Comparison of ENCODE assay signal across 1 cellular context in the genomic region with DNA sequence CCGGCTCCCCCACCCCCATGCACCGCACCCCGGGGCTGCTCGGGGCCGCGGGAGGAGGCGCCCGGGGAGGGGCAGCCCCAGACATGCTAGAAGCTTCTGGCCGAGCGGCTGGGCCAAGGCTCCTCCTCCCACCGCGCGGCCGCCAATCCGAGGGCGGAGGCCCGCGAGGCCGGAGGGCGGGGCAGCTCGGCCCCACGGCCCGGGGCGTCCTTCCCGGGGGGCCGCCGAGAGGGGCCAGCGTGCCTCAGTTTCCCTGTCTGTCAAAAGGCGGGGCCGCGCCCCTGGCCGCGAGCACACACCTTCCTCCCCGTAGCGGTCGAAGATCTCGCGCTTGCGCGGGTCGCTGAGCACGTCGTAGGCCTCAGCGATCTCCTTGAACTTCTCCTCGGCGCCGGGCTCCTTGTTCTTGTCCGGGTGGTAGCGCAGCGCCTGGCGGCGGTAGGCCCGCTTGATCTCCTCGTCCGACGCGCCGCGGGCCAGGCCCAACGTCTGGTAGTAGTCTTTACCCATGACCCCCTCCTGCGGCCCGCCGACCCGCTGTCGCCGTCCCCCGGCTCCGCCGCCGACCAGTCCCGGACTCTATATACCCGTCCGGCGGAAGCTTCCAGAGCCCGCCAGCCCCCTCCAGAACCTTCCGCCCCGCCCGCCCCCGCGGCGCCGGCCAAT.
TF ChIP-seq lines count a peak whose summit lies in the region.

A gene (minus strand): TSS at position 558 of the 666 bp plus-strand sequence. CDS start 48 bp downstream, at position 510.

TF ChIP-seq in K562, 482 proteins besides CTCF, POLR2A, EP300 and RAD21 (continued from another document and continues in another):
- TF ChIP-seq, protein P1, sequence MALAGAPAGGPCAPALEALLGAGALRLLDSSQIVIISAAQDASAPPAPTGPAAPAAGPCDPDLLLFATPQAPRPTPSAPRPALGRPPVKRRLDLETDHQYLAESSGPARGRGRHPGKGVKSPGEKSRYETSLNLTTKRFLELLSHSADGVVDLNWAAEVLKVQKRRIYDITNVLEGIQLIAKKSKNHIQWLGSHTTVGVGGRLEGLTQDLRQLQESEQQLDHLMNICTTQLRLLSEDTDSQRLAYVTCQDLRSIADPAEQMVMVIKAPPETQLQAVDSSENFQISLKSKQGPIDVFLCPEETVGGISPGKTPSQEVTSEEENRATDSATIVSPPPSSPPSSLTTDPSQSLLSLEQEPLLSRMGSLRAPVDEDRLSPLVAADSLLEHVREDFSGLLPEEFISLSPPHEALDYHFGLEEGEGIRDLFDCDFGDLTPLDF (CRISPR knock-in tag; IDR thresholded peaks at IDR 0.05): peak; percentile 86; the same call in 1 of the 2 replicates
- TF ChIP-seq PTRF (tag; IDR thresholded peaks at IDR 0.05) (no peak), TBL1XR1 (IDR thresholded peaks at IDR 0.05; ENCODE audit: low read length in 2 of 2) (no peak), SNRNP70 (optimal IDR thresholded peaks at IDR 0.05; ENCODE audit: low read depth, low read length) (no peak), KDM5B (IDR thresholded peaks at IDR 0.05; ENCODE audit: insufficient replicate concordance, low read depth, low read length) (peak; percentile 94), MEIS2 (IDR thresholded peaks at IDR 0.05; ENCODE audit: partially characterized antibody) (peak; percentile 2), STAT5B (CRISPR knock-in tag; IDR thresholded peaks at IDR 0.05) (no peak), GTF2F1 (IDR thresholded peaks at IDR 0.05; ENCODE audit: low read depth, low read length) (peak; percentile 90), ZNF184 (CRISPR knock-in tag; IDR thresholded peaks at IDR 0.05) (no peak), GTF2A2 (tag; IDR thresholded peaks at IDR 0.05) (peak; percentile 83), ESRRB (CRISPR knock-in tag; IDR thresholded peaks at IDR 0.05; ENCODE audit: borderline replicate concordance) (no peak), HNRNPH1 (optimal IDR thresholded peaks at IDR 0.05; ENCODE audit: low read depth, low read length) (no peak), GATAD2A (IDR thresholded peaks at IDR 0.05) (0 out of 2 replicates have a peak, but pooled peaks have one; percentile 45), NR1H2 (CRISPR knock-in tag; IDR thresholded peaks at IDR 0.05) (0 out of 2 replicates have a peak, but pooled peaks have one; percentile 53), GATA2 (CRISPR knock-in tag; IDR thresholded peaks at IDR 0.05) (no peak), ZNF707 (CRISPR knock-in tag; conservative IDR thresholded peaks at IDR 0.05) (no peak), POLR2G (IDR thresholded peaks at IDR 0.05; ENCODE audit: low read depth, low read length) (peak; percentile 93), HDAC2 (IDR thresholded peaks at IDR 0.05) (no peak), ZNF212 (CRISPR knock-in tag; IDR thresholded peaks at IDR 0.05) (no peak), JUNB (CRISPR knock-in tag; conservative IDR thresholded peaks at IDR 0.05) (no peak), GATAD2B (IDR thresholded peaks at IDR 0.05; ENCODE audit: borderline replicate concordance) (peak; percentile 78; the same call in 1 of the 2 replicates), TEAD1 (CRISPR knock-in tag; IDR thresholded peaks at IDR 0.05) (peak in 1 of 2 experiments; percentile 64; a peak in 1 of 4 replicates), POLR2AphosphoS5 (IDR thresholded peaks at IDR 0.05; ENCODE audit: control insufficient read depth, insufficient read depth, low read depth, low read length) (peak; percentile 91), FUS (optimal IDR thresholded peaks at IDR 0.05; ENCODE audit: low read depth, low read length) (no peak), ZZZ3 (IDR thresholded peaks at IDR 0.05) (no peak), XRCC4 (IDR thresholded peaks at IDR 0.05; ENCODE audit: extremely low read depth, insufficient read depth, insufficient read length) (no peak), ZNF444 (CRISPR knock-in tag; IDR thresholded peaks at IDR 0.05) (no peak), HDAC8 (tag; IDR thresholded peaks at IDR 0.05) (no peak), NFRKB (IDR thresholded peaks at IDR 0.05; ENCODE audit: low read depth) (no peak), CBFA2T3 (IDR thresholded peaks at IDR 0.05) (no peak), BRD9 (IDR thresholded peaks at IDR 0.05; ENCODE audit: low read depth, partially characterized antibody) (peak; percentile 57), SIN3B (IDR thresholded peaks at IDR 0.05; ENCODE audit: low read depth) (peak; percentile 54; the same call in 1 of the 2 replicates), BMI1 (IDR thresholded peaks at IDR 0.05; ENCODE audit: low read length) (no peak), RBM25 (IDR thresholded peaks at IDR 0.05; ENCODE audit: low read depth, low read length, severe bottlenecking) (peak; percentile 70), TARDBP (IDR thresholded peaks at IDR 0.05) (peak; percentile 63; the same call in 1 of the 2 replicates), HOXB6 (CRISPR knock-in tag; IDR thresholded peaks at IDR 0.05; ENCODE audit: borderline replicate concordance) (no peak)
- TF ChIP-seq, protein P2, sequence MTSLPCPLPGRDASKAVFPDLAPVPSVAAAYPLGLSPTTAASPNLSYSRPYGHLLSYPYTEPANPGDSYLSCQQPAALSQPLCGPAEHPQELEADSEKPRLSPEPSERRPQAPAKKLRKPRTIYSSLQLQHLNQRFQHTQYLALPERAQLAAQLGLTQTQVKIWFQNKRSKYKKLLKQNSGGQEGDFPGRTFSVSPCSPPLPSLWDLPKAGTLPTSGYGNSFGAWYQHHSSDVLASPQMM (CRISPR knock-in tag; IDR thresholded peaks at IDR 0.05): no peak
- TF ChIP-seq, protein P3, sequence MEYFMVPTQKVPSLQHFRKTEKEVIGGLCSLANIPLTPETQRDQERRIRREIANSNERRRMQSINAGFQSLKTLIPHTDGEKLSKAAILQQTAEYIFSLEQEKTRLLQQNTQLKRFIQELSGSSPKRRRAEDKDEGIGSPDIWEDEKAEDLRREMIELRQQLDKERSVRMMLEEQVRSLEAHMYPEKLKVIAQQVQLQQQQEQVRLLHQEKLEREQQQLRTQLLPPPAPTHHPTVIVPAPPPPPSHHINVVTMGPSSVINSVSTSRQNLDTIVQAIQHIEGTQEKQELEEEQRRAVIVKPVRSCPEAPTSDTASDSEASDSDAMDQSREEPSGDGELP (CRISPR knock-in tag; IDR thresholded peaks at IDR 0.05; ENCODE audit: borderline replicate concordance): peak; percentile 54
- TF ChIP-seq, protein P4, sequence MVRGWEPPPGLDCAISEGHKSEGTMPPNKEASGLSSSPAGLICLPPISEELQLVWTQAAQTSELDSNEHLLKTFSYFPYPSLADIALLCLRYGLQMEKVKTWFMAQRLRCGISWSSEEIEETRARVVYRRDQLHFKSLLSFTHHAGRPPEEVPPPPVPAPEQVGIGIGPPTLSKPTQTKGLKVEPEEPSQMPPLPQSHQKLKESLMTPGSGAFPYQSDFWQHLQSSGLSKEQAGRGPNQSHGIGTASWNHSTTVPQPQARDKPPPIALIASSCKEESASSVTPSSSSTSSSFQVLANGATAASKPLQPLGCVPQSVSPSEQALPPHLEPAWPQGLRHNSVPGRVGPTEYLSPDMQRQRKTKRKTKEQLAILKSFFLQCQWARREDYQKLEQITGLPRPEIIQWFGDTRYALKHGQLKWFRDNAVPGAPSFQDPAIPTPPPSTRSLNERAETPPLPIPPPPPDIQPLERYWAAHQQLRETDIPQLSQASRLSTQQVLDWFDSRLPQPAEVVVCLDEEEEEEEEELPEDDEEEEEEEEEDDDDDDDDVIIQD (CRISPR knock-in tag; IDR thresholded peaks at IDR 0.05): no peak
- TF ChIP-seq, protein P5, sequence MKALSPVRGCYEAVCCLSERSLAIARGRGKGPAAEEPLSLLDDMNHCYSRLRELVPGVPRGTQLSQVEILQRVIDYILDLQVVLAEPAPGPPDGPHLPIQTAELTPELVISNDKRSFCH (CRISPR knock-in tag; IDR thresholded peaks at IDR 0.05): no peak
- TF ChIP-seq, protein P5 (tag; IDR thresholded peaks at IDR 0.05): peak; percentile 82
- TF ChIP-seq, protein P6, sequence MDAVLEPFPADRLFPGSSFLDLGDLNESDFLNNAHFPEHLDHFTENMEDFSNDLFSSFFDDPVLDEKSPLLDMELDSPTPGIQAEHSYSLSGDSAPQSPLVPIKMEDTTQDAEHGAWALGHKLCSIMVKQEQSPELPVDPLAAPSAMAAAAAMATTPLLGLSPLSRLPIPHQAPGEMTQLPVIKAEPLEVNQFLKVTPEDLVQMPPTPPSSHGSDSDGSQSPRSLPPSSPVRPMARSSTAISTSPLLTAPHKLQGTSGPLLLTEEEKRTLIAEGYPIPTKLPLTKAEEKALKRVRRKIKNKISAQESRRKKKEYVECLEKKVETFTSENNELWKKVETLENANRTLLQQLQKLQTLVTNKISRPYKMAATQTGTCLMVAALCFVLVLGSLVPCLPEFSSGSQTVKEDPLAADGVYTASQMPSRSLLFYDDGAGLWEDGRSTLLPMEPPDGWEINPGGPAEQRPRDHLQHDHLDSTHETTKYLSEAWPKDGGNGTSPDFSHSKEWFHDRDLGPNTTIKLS (IDR thresholded peaks at IDR 0.05; ENCODE audit: borderline replicate concordance, low read depth): peak; percentile 55; the same call in 1 of the 2 replicates
- TF ChIP-seq, protein P7, sequence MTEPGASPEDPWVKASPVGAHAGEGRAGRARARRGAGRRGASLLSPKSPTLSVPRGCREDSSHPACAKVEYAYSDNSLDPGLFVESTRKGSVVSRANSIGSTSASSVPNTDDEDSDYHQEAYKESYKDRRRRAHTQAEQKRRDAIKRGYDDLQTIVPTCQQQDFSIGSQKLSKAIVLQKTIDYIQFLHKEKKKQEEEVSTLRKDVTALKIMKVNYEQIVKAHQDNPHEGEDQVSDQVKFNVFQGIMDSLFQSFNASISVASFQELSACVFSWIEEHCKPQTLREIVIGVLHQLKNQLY (CRISPR knock-in tag; conservative IDR thresholded peaks at IDR 0.05): no peak; a peak in 1 of 4 replicates
- TF ChIP-seq, protein P8, sequence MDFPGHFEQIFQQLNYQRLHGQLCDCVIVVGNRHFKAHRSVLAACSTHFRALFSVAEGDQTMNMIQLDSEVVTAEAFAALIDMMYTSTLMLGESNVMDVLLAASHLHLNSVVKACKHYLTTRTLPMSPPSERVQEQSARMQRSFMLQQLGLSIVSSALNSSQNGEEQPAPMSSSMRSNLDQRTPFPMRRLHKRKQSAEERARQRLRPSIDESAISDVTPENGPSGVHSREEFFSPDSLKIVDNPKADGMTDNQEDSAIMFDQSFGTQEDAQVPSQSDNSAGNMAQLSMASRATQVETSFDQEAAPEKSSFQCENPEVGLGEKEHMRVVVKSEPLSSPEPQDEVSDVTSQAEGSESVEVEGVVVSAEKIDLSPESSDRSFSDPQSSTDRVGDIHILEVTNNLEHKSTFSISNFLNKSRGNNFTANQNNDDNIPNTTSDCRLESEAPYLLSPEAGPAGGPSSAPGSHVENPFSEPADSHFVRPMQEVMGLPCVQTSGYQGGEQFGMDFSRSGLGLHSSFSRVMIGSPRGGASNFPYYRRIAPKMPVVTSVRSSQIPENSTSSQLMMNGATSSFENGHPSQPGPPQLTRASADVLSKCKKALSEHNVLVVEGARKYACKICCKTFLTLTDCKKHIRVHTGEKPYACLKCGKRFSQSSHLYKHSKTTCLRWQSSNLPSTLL (IDR thresholded peaks at IDR 0.05): 0 out of 2 replicates have a peak, but pooled peaks have one; percentile 42
- TF ChIP-seq, protein P9, sequence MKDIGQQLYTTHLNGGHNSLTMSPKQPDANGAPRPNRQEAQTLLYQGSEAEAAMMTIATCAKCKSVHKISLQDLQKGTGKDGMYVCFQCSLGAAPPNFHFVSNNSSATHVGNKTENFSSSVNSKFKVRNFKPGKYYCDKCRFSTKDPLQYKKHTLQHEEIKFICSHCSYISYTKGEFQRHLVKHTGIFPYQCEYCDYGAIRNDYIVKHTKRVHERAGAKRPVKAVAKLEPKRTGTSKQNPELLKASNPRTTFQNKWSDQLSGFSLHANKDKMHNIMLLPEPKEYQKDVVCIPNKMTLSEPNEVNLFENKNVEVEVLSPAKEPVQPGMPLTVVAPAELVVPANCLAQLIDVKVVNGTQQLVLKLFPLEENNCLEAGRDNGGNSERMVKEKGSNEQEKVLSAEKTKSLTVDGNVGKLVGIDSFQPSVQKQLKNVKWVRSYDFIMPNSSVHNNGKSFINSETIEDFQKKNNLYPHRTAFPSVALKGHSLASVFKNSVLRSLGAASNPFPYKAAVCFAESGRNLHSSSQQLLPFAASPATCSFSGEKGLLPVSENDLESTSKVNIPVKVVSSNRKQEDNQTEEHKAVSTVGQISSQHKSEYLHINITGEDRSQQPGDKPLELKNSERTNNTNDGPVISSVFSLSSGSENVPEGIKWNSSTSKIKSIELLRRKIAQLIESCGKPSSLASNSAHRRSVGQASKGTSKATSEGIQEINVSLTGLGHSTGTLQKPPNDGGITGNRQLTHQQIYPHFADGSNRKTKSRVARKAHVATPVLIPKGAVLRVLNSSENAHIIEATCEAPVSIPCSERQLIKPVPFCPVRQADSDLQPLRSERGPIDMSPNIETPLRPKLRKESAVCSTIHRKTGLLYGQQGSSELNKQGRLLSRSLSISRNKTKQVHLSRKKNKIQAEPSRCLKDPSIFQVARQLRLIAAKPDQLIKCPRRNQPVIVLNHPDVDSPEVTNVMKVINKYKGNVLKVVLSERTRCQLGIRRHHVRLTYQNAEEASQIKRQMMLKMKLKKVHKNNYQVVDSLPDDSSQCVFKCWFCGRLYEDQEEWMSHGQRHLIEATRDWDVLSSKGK (CRISPR knock-in tag; IDR thresholded peaks at IDR 0.05): no peak
- TF ChIP-seq, protein P10, sequence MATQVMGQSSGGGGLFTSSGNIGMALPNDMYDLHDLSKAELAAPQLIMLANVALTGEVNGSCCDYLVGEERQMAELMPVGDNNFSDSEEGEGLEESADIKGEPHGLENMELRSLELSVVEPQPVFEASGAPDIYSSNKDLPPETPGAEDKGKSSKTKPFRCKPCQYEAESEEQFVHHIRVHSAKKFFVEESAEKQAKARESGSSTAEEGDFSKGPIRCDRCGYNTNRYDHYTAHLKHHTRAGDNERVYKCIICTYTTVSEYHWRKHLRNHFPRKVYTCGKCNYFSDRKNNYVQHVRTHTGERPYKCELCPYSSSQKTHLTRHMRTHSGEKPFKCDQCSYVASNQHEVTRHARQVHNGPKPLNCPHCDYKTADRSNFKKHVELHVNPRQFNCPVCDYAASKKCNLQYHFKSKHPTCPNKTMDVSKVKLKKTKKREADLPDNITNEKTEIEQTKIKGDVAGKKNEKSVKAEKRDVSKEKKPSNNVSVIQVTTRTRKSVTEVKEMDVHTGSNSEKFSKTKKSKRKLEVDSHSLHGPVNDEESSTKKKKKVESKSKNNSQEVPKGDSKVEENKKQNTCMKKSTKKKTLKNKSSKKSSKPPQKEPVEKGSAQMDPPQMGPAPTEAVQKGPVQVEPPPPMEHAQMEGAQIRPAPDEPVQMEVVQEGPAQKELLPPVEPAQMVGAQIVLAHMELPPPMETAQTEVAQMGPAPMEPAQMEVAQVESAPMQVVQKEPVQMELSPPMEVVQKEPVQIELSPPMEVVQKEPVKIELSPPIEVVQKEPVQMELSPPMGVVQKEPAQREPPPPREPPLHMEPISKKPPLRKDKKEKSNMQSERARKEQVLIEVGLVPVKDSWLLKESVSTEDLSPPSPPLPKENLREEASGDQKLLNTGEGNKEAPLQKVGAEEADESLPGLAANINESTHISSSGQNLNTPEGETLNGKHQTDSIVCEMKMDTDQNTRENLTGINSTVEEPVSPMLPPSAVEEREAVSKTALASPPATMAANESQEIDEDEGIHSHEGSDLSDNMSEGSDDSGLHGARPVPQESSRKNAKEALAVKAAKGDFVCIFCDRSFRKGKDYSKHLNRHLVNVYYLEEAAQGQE (CRISPR knock-in tag; IDR thresholded peaks at IDR 0.05; ENCODE audit: low read depth): no peak
